ENCODE assay signal across 11 cellular contexts in genomic region chr16:84581161-84581560, GRCh38.
"Had no signal": no experiment of that assay in that cellular context is flagged by ENCODE, and none has a peak within 500 bp of the region (broad histone marks: within the 10 kb centered on the region; RNA-seq: fewer than 3 reads in every experiment).

No MANE protein-coding gene starts in this region.

- H3K4me3 ChIP-seq: left ventricle myocardium inferior, neural progenitor cell, pancreas, SJSA1, transverse colon had no signal

- DNase-seq: activated CD4-positive, alpha-beta T cell treated with anti-CD3 and anti-CD28 coated beads, Interleukin-2, amount 50 U/mL, for 4 hours; activated naive CD4-positive, alpha-beta T cell treated with anti-CD3 and anti-CD28 coated beads, Interleukin-2, amount 10 ng/mL, durations not matched to agents 7 days and 5 days; brain microvascular endothelial cell; dermis blood vessel endothelial cell; left ventricle myocardium inferior; mesendoderm; pancreas; stimulated activated CD4-positive, alpha-beta T cell treated with anti-CD3 and anti-CD28 coated beads, Interleukin-15, amount 100 ng/mL, for 24 hours; transverse colon had no signal

- H3K9me3 ChIP-seq: left ventricle myocardium inferior, pancreas, SJSA1, transverse colon had no signal

- ATAC-seq: pancreas had no signal

- H2AFZ ChIP-seq: neural progenitor cell had no signal

- H3K4me2 ChIP-seq: neural progenitor cell had no signal

- H3K27me3 ChIP-seq: brain microvascular endothelial cell, neural progenitor cell, pancreas, SJSA1, transverse colon had no signal

- H3K27ac ChIP-seq: brain microvascular endothelial cell, left ventricle myocardium inferior, neural progenitor cell, SJSA1, transverse colon had no signal

- H3K9me3 Mint-ChIP-seq: activated naive CD4-positive, alpha-beta T cell treated with anti-CD3 and anti-CD28 coated beads, Interleukin-2, amount 10 ng/mL, durations not matched to agents 7 days and 5 days; neural progenitor cell had no signal

- H3K4me1 ChIP-seq: left ventricle myocardium inferior, SJSA1, transverse colon had no signal

- H3K4me3 Mint-ChIP-seq: activated naive CD4-positive, alpha-beta T cell treated with anti-CD3 and anti-CD28 coated beads, Interleukin-2, amount 10 ng/mL, durations not matched to agents 7 days and 5 days; neural progenitor cell had no signal

- H3K27ac Mint-ChIP-seq: neural progenitor cell had no signal

- H3K27me3 Mint-ChIP-seq: activated naive CD4-positive, alpha-beta T cell treated with anti-CD3 and anti-CD28 coated beads, Interleukin-2, amount 10 ng/mL, durations not matched to agents 7 days and 5 days had no signal

- H3K36me3 ChIP-seq: left ventricle myocardium inferior, neural progenitor cell, pancreas, transverse colon had no signal
